In genomic region chr1:56394298-56394697, GRCh38 we compare ENCODE assay signal across 19 cellular contexts.
DNase-seq lines count a peak whose midpoint lies in the region; ATAC-seq and TF ChIP-seq lines count a peak whose summit lies in the region.
"Had no signal": no experiment of that assay in that cellular context is flagged by ENCODE, and none has a peak within 500 bp of the region (broad histone marks: within the 10 kb centered on the region; RNA-seq: fewer than 3 reads in every experiment).

No MANE protein-coding gene starts in this region.

- H3K36me3 ChIP-seq in heart left ventricle (no peaks in the 10 kb centered on the region), left ventricle myocardium inferior (no peaks in the 10 kb centered on the region), neuronal stem cell (replicated peaks in 1 of 2; ENCODE audit: control insufficient read depth in 2 of 2, insufficient read depth in 2 of 2, low read length in 2 of 2) (no peaks in the 10 kb centered on the region), gastrocnemius medialis (no peaks in the 10 kb centered on the region), tibial nerve (no peaks in the 10 kb centered on the region)
- H3K36me3 ChIP-seq: BLaER1 had no signal

- no peak overlapping the region for H4K8ac ChIP-seq in neuronal stem cell (ENCODE audit: low read depth, low read length)

- H3K9ac ChIP-seq in neuronal stem cell (ENCODE audit: low read depth, low read length, poor library complexity): no peak overlapping the region
- H3K9ac ChIP-seq: BLaER1 had no signal

- H3K4me3 ChIP-seq in heart left ventricle: no peak overlapping the region
- no peak overlapping the region for H3K4me3 ChIP-seq in left ventricle myocardium inferior
- H3K4me3 ChIP-seq in neuronal stem cell (ENCODE audit: low read length in 2 of 2): no peak overlapping the region
- H3K4me3 ChIP-seq in gastrocnemius medialis: no peak overlapping the region
- no peak overlapping the region for H3K4me3 ChIP-seq in tibial nerve
- H3K4me3 ChIP-seq: BLaER1, GM23338 had no signal

- no peak overlapping the region for H2BK5ac ChIP-seq in neuronal stem cell (ENCODE audit: low read length)

- peak overlapping the region; percentile 49 for H2AK5ac ChIP-seq in neuronal stem cell (ENCODE audit: low read depth, low read length)

- peak overlapping the region; percentile 24 for H3K18ac ChIP-seq in neuronal stem cell (ENCODE audit: low read length)

- TF ChIP-seq EP300 in tibial nerve (IDR thresholded peaks at IDR 0.05): peak in 1 of 2 donors; percentile 69

- ATAC-seq in heart left ventricle (peak in 3 of 4 donors; percentile 37 to 75 (median 71)), gastrocnemius medialis (peak in 1 of 2 donors; percentile 47), GM19452 (IDR thresholded peaks at IDR 0.05; ENCODE audit: unreplicated experiment) (no peak)
- ATAC-seq: GM23338, HepG2 had no signal

- no peak for DNase-seq in heart left ventricle
- no peak for DNase-seq in left ventricle myocardium inferior
- no peak for DNase-seq in neuronal stem cell (ENCODE audit: low spot score)
- peak; percentile 16 to 58 for DNase-seq in gastrocnemius medialis
- peak; percentile 32 to 56 for DNase-seq in tibial nerve (ENCODE audit: low spot score in 2 of 2)
- no peak for DNase-seq in GOT3 (lab: John Stamatoyannopoulos, UW)
- DNase-seq in mucosa of gallbladder (ENCODE audit: low spot score): no peak
- DNase-seq: 8988T; AML-193; Caco-2; CD8-positive, alpha-beta memory T cell; DMS53; GF-D8; HCEC 1CT; HFFc6 had no signal

- no peak overlapping the region for H3K4ac ChIP-seq in neuronal stem cell (ENCODE audit: low read length)

- H3K9me3 ChIP-seq in heart left ventricle (no peaks in the 10 kb centered on the region), left ventricle myocardium inferior (replicated peaks) (no peaks in the 10 kb centered on the region), neuronal stem cell (replicated peaks in 1 of 2; ENCODE audit: control insufficient read depth in 2 of 2, insufficient read depth in 1 of 2, low read depth in 1 of 2, low read length in 2 of 2) (no peaks in the 10 kb centered on the region), gastrocnemius medialis (no peaks in the 10 kb centered on the region), tibial nerve (no peaks in the 10 kb centered on the region)
- H3K9me3 ChIP-seq: BLaER1, Caco-2 had no signal

- H3K27me3 ChIP-seq in heart left ventricle (no peaks in the 10 kb centered on the region), left ventricle myocardium inferior (ENCODE audit: low read depth) (no peaks in the 10 kb centered on the region), neuronal stem cell (ENCODE audit: control insufficient read depth in 3 of 3, insufficient read depth in 3 of 3, low read depth in 1 of 3, low read length in 3 of 3) (no peaks in the 10 kb centered on the region), gastrocnemius medialis (no peaks in the 10 kb centered on the region), tibial nerve (no peaks in the 10 kb centered on the region)
- H3K27me3 ChIP-seq: BLaER1 had no signal

- H3K4me1 ChIP-seq in heart left ventricle (peaks cover 0 to 38% (median 8%) of the 10 kb centered on the region in 12 donors), left ventricle myocardium inferior (peaks cover 41% of the 10 kb centered on the region), neuronal stem cell (ENCODE audit: control insufficient read depth in 2 of 2, insufficient read depth in 1 of 2, low read depth in 1 of 2, low read length in 2 of 2) (peaks cover 5 to 6% of the 10 kb centered on the region in 2 donors), gastrocnemius medialis (peaks cover 0 to 12% of the 10 kb centered on the region in 2 donors), tibial nerve (peaks cover 0 to 16% (median 0%) of the 10 kb centered on the region in 4 donors)
- H3K4me1 ChIP-seq: BLaER1 had no signal

- intact Hi-C loops in heart left ventricle (cut with DNase I): loop anchor here in 1 of 10 donors (10.0 kb wide), 1 partner anchor 199 kb away; no protein-coding TSS in a partner anchor
- intact Hi-C loops in left ventricle myocardium inferior (cut with micrococcal nuclease): no loop called here
- intact Hi-C loops in gastrocnemius medialis (cut with DNase I; ENCODE audit: low total_unique reads): no loop called here

- in situ Hi-C loops in gastrocnemius medialis (cut with MboI; ENCODE audit: low sequenced_read_pairs in 4 of 4): no loop called here

- H3K79me1 ChIP-seq in neuronal stem cell (ENCODE audit: low read depth, low read length): no peaks in the 10 kb centered on the region

- no peak for TF ChIP-seq CTCF in heart left ventricle (IDR thresholded peaks at IDR 0.05)
- no peak for TF ChIP-seq CTCF in left ventricle myocardium inferior (IDR thresholded peaks at IDR 0.05; ENCODE audit: borderline replicate concordance)
- TF ChIP-seq CTCF in gastrocnemius medialis (IDR thresholded peaks at IDR 0.05 in 4 of 5, conservative IDR thresholded peaks at IDR 0.05 in 1 of 5): no peak
- no peak for TF ChIP-seq CTCF in tibial nerve (IDR thresholded peaks at IDR 0.05)

- peak overlapping the region in 2 of 12 donors; percentile 7 to 40 for H3K27ac ChIP-seq in heart left ventricle
- H3K27ac ChIP-seq in left ventricle myocardium inferior (replicated peaks): no peak overlapping the region
- no peak overlapping the region for H3K27ac ChIP-seq in neuronal stem cell (replicated peaks; ENCODE audit: low read length)
- no peak overlapping the region for H3K27ac ChIP-seq in gastrocnemius medialis
- peak overlapping the region in 1 of 4 donors; percentile 33 for H3K27ac ChIP-seq in tibial nerve
- H3K27ac ChIP-seq: BLaER1 had no signal

- 48 to 80% (median 67%) methylated on average over 6 of the region's 6 CpGs for WGBS in heart left ventricle, 4 donors
- WGBS in neuronal stem cell (ENCODE audit: extremely low coverage in 2 of 2, insufficient read length in 2 of 2, insufficient replicate concordance in 1 of 2), 2 donors: no CpG with 5 or more reads among the region's 6 CpGs
- WGBS in tibial nerve, 2 donors: 74 to 79% methylated on average over 6 of the region's 6 CpGs

- no peak overlapping the region for H2AFZ ChIP-seq in neuronal stem cell (ENCODE audit: low read length)
- H2AFZ ChIP-seq: GM23338 had no signal

- no peak overlapping the region for H3K4me2 ChIP-seq in neuronal stem cell (ENCODE audit: insufficient read depth, low read length, poor library complexity, severe bottlenecking)
- H3K4me2 ChIP-seq: BLaER1, GM23338 had no signal

- no peak overlapping the region for H2BK12ac ChIP-seq in neuronal stem cell (ENCODE audit: low read length)

- H3K14ac ChIP-seq in neuronal stem cell (ENCODE audit: low read length): no peak overlapping the region

- H3K23ac ChIP-seq in neuronal stem cell (ENCODE audit: low read depth, low read length, poor library complexity): no peak overlapping the region

- H4K91ac ChIP-seq in neuronal stem cell (ENCODE audit: low read depth, low read length, poor library complexity): no peak overlapping the region

- H2BK120ac ChIP-seq in neuronal stem cell (ENCODE audit: low read depth, low read length): no peak overlapping the region

- no peak overlapping the region for H2BK15ac ChIP-seq in neuronal stem cell (ENCODE audit: low read length)

- TF ChIP-seq POLR2A in heart left ventricle (IDR thresholded peaks at IDR 0.05): no peak
- no peak for TF ChIP-seq POLR2A in gastrocnemius medialis (IDR thresholded peaks at IDR 0.05)
- TF ChIP-seq POLR2A in tibial nerve (IDR thresholded peaks at IDR 0.05): no peak

Comparison
In these comparisons a context has a peak if more than half of its experiments do, and no peak if none do; other contexts are left out.
1. DNase-seq: peak in gastrocnemius medialis (2 of 2) and tibial nerve (2 of 2); none in heart left ventricle (0 of 5), left ventricle myocardium inferior (single experiment), neuronal stem cell (single experiment), GOT3 (single experiment) and mucosa of gallbladder (single experiment).